ENCODE assay signal across 8 cellular contexts in genomic region chr11:12746593-12747097, GRCh38.
DNase-seq lines count a peak whose midpoint lies in the region; ATAC-seq and TF ChIP-seq lines count a peak whose summit lies in the region.

No MANE protein-coding gene starts in this region.

- no peaks in the 10 kb centered on the region for H3K36me3 ChIP-seq in adipocyte (ENCODE audit: control insufficient read depth, insufficient read depth, low read length, severe bottlenecking)

- no peaks in the 10 kb centered on the region for H3K9me3 ChIP-seq in adipocyte (ENCODE audit: control insufficient read depth, low read length)

- in situ Hi-C loops in Caki2 (cut with HindIII; ENCODE audit: low pct_unique_long_range_greater_than_20kb, low sequenced_read_pairs): no loop called here

- no peaks in the 10 kb centered on the region for H3K27me3 ChIP-seq in adipocyte (replicated peaks; ENCODE audit: control insufficient read depth, insufficient read depth, low read length)

- H3K27ac ChIP-seq in coronary artery: no peak overlapping the region

- ATAC-seq in HG03097 (IDR thresholded peaks at IDR 0.05; ENCODE audit: low FRiP score, unreplicated experiment): no peak
- ATAC-seq in HG03521 (IDR thresholded peaks at IDR 0.05; ENCODE audit: unreplicated experiment): no peak
- no peak for ATAC-seq in HG03460 (IDR thresholded peaks at IDR 0.05; ENCODE audit: unreplicated experiment)

- H3K4me1 ChIP-seq in adipocyte (ENCODE audit: control insufficient read depth, insufficient read depth, low read length): peaks cover 4% of the 10 kb centered on the region

- DNase-seq in Caki2 (ENCODE audit: low read depth): peak; percentile 82
- DNase-seq in NCI-H187 (lab: John Stamatoyannopoulos, UW): peak; percentile 50 to 81
- peak; percentile 83 for DNase-seq in adipocyte (ENCODE audit: low read depth)
- peak; percentile 91 for DNase-seq in kidney tubule cell (ENCODE audit: low spot score)
- no peak for DNase-seq in coronary artery (ENCODE audit: low spot score)

- H3K4me3 ChIP-seq in adipocyte (ENCODE audit: low read length) (no peak overlapping the region), coronary artery (no peak overlapping the region)

- H3K9ac ChIP-seq in adipocyte (ENCODE audit: low read length): no peak overlapping the region

- TF ChIP-seq CTCF in coronary artery (IDR thresholded peaks at IDR 0.05): no peak
